Comparison of ENCODE assay signal across 8 cellular contexts in genomic region chr1:50750021-50750619, GRCh38.
DNase-seq lines count a peak whose midpoint lies in the region; ATAC-seq and TF ChIP-seq lines count a peak whose summit lies in the region.

No MANE protein-coding gene starts in this region.

- CTCF ChIA-PET in PC-9 (lab: Charles Lee): no interaction called here

- H3K9me3 ChIP-seq in heart left ventricle (no peaks in the 10 kb centered on the region), right cardiac atrium (ENCODE audit: control insufficient read depth, low read length) (no peaks in the 10 kb centered on the region), PC-9 (ENCODE audit: insufficient read depth, low read depth) (no peaks in the 10 kb centered on the region), tibial nerve (no peaks in the 10 kb centered on the region), prostate gland (no peaks in the 10 kb centered on the region)

- H3K79me2 ChIP-seq in PC-9 (ENCODE audit: low read depth): no peaks in the 10 kb centered on the region

- DNase-seq in heart left ventricle (no peak), right cardiac atrium (no peak), PC-9 (peak; percentile 13 to 36), fibroblast of peridontal ligament (ENCODE audit: extremely low read depth) (peak; percentile 63), tibial nerve (ENCODE audit: low spot score in 2 of 2) (peak in 1 of 2 donors; percentile 8), prostate gland (ENCODE audit: low spot score) (no peak)
- no peak for DNase-seq in activated T-cell treated with anti-CD3 and anti-CD28 coated beads, Interleukin-2, amount 50 U/mL, for 72 hours

- intact Hi-C loops in heart left ventricle (cut with DNase I) (no loop called here), right cardiac atrium (cut with DNase I) (no loop called here), PC-9 (cut with micrococcal nuclease; ENCODE audit: unreplicated experiment) (loop anchor here (1.0 kb wide), 1 partner anchor 439 kb away; no protein-coding TSS in a partner anchor), prostate gland (cut with DNase I) (no loop called here)

- H3K36me3 ChIP-seq in heart left ventricle (no peaks in the 10 kb centered on the region), PC-9 (ENCODE audit: low read depth) (no peaks in the 10 kb centered on the region), tibial nerve (peaks cover 0 to 7% (median 0%) of the 10 kb centered on the region in 3 donors), prostate gland (no peaks in the 10 kb centered on the region)

- TF ChIP-seq POLR2A in heart left ventricle (IDR thresholded peaks at IDR 0.05): no peak
- TF ChIP-seq POLR2A in tibial nerve (IDR thresholded peaks at IDR 0.05): no peak
- no peak for TF ChIP-seq POLR2A in prostate gland (IDR thresholded peaks at IDR 0.05)

- peak in 10 of 12 donors; percentile 25 to 52 (median 34) for TF ChIP-seq CTCF in heart left ventricle (IDR thresholded peaks at IDR 0.05)
- peak; percentile 63 for TF ChIP-seq CTCF in PC-9 (conservative IDR thresholded peaks at IDR 0.05)
- TF ChIP-seq CTCF in tibial nerve (IDR thresholded peaks at IDR 0.05): peak in 3 of 5 experiments; percentile 21 to 27 (median 26)
- peak in 1 of 4 experiments; percentile 14 for TF ChIP-seq CTCF in prostate gland (IDR thresholded peaks at IDR 0.05)

- no peaks in the 10 kb centered on the region for H4K20me1 ChIP-seq in PC-9 (ENCODE audit: insufficient read depth)

- H3K4me1 ChIP-seq in heart left ventricle: no peaks in the 10 kb centered on the region
- no peaks in the 10 kb centered on the region for H3K4me1 ChIP-seq in right cardiac atrium (ENCODE audit: control insufficient read depth, insufficient read depth, low read length)
- no peaks in the 10 kb centered on the region for H3K4me1 ChIP-seq in PC-9 (replicated peaks; ENCODE audit: insufficient read depth)
- peaks cover 0 to 21% (median 4%) of the 10 kb centered on the region in 4 donors for H3K4me1 ChIP-seq in tibial nerve
- no peaks in the 10 kb centered on the region for H3K4me1 ChIP-seq in prostate gland (replicated peaks)

- no peaks in the 10 kb centered on the region; the same call in 1 of the 2 replicates for H3F3A ChIP-seq in PC-9 (ENCODE audit: insufficient read depth, low read depth)

- H3K4me3 ChIP-seq in heart left ventricle (no peak overlapping the region), right cardiac atrium (ENCODE audit: low read length) (no peak overlapping the region), PC-9 (no peak overlapping the region), tibial nerve (no peak overlapping the region), prostate gland (no peak overlapping the region)

- H3K4me1 Mint-ChIP-seq in activated T-cell treated with anti-CD3 and anti-CD28 coated beads, Interleukin-2, amount 50 U/mL, for 72 hours (ENCODE audit: low read depth): no peaks in the 10 kb centered on the region

- no peak overlapping the region for H3K27ac ChIP-seq in heart left ventricle
- H3K27ac ChIP-seq in right cardiac atrium (ENCODE audit: low read length): no peak overlapping the region
- H3K27ac ChIP-seq in PC-9: no peak overlapping the region
- no peak overlapping the region for H3K27ac ChIP-seq in tibial nerve
- H3K27ac ChIP-seq in prostate gland: no peak overlapping the region

- no peak overlapping the region for H3K27ac Mint-ChIP-seq in activated T-cell treated with anti-CD3 and anti-CD28 coated beads, Interleukin-2, amount 50 U/mL, for 72 hours

- H3K4me2 ChIP-seq in PC-9: no peak overlapping the region

- H3K27me3 ChIP-seq in heart left ventricle: no peaks in the 10 kb centered on the region
- H3K27me3 ChIP-seq in right cardiac atrium (ENCODE audit: control insufficient read depth, insufficient read depth): no peaks in the 10 kb centered on the region
- H3K27me3 ChIP-seq in PC-9 (ENCODE audit: insufficient read depth, low read depth): no peaks in the 10 kb centered on the region
- H3K27me3 ChIP-seq in tibial nerve: no peaks in the 10 kb centered on the region
- H3K27me3 ChIP-seq in prostate gland (replicated peaks; ENCODE audit: insufficient read depth): no peaks in the 10 kb centered on the region

- H3K4me3 Mint-ChIP-seq in activated T-cell treated with anti-CD3 and anti-CD28 coated beads, Interleukin-2, amount 50 U/mL, for 72 hours: no peak overlapping the region

- peaks cover 1 to 7% of the 10 kb centered on the region in 2 donors for H3K36me3 Mint-ChIP-seq in activated T-cell treated with anti-CD3 and anti-CD28 coated beads, Interleukin-2, amount 50 U/mL, for 72 hours (ENCODE audit: insufficient read depth in 2 of 2)

- H2AFZ ChIP-seq in PC-9: no peak overlapping the region

- TF ChIP-seq EP300 in tibial nerve (IDR thresholded peaks at IDR 0.05): no peak

- POLR2A ChIA-PET in PC-9 (lab: Charles Lee; ENCODE audit: unreplicated experiment): no interaction called here

- 42 to 55% (median 50%) methylated on average over 2 of the region's 2 CpGs for WGBS in heart left ventricle, 4 donors
- 44% methylated on average over 2 of the region's 2 CpGs for WGBS in right cardiac atrium
- WGBS in tibial nerve, 2 donors: 23 to 30% methylated on average over 2 of the region's 2 CpGs
- WGBS in prostate gland: 55% methylated on average over 2 of the region's 2 CpGs

- BruUV-seq in PC-9 (replicated peaks; lab: Mats Ljungman, UMichigan): no TSS peak

- H3K27me3 Mint-ChIP-seq in activated T-cell treated with anti-CD3 and anti-CD28 coated beads, Interleukin-2, amount 50 U/mL, for 72 hours (ENCODE audit: low read depth): no peaks in the 10 kb centered on the region

- H3K9me3 Mint-ChIP-seq in activated T-cell treated with anti-CD3 and anti-CD28 coated beads, Interleukin-2, amount 50 U/mL, for 72 hours: peaks cover 2% of the 10 kb centered on the region in 2 donors

- ATAC-seq in heart left ventricle (no peak), right cardiac atrium (no peak), GM18867 (IDR thresholded peaks at IDR 0.05; ENCODE audit: unreplicated experiment) (no peak)
- ATAC-seq in activated T-cell treated with anti-CD3 and anti-CD28 coated beads, Interleukin-2, amount 50 U/mL, for 72 hours (replicated peaks in 1 of 2): no peak

- no peaks in the 10 kb centered on the region for H3K9me2 ChIP-seq in PC-9 (ENCODE audit: insufficient read depth)

Comparison
In these comparisons a context has a peak if more than half of its experiments do, and no peak if none do; other contexts are left out.
1. DNase-seq: peak in PC-9 (2 of 2) and fibroblast of peridontal ligament (single experiment); none in heart left ventricle (0 of 5), right cardiac atrium (0 of 3), activated T-cell treated with anti-CD3 and anti-CD28 coated beads, Interleukin-2, amount 50 U/mL, for 72 hours (0 of 2) and prostate gland (single experiment).